Comparison of ENCODE assay signal across 14 cellular contexts in the genomic region with DNA sequence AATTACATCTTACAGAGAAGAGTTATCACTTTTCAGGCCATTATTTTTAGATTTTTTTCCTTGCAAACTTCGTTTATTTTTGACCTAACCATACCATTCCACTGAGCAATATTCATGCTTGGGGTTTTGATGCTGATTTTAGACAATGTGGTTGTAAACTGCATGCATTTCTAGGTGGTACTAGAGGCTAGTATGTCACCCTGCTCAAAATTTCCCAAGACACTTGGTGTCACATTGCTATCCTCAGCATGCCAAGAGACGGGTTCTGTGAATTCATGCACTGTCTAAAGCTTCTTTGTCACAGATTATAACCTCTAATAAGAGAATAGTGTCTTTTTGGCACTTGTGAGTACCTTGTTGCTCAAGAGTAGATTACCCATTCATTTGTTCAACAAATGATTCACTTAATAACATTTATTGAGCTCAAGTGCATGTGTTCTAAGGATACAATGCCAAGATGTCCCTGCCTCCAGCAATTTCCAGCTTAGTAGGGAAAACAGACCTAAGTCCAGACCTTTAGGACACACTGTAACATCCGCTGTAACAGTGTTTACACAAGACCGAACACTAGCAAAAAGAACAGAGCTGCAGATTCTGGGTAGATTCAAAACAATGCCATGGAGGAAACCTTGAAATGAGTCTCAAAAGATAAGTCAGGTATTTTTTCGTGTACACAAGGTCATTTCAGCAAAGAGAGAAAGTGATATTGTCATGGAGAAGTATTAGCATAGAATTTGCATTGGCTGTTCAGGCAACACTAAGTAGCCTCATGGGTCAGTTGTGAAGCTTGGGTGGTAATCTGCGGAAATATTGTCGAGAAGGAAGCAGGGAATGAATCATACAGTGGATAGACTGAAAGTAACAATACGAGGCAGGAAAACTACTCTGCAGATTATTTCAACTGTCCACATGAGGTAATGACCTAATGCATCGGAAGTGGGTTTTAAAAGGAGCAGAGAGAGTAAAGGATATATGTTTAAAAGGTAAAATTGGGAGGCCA.
DNase-seq lines count a peak whose midpoint lies in the region; ATAC-seq and TF ChIP-seq lines count a peak whose summit lies in the region.
"Had no signal": no experiment of that assay in that cellular context is flagged by ENCODE, and none has a peak within 500 bp of the region (broad histone marks: within the 10 kb centered on the region; RNA-seq: fewer than 3 reads in every experiment).

No MANE protein-coding gene starts in this region.

- intact Hi-C loops in prostate gland (cut with DNase I), result no loop called here

- peak; percentile 30 for DNase-seq in AG08396 (ENCODE audit: low spot score)
- DNase-seq in MV-4-11 (lab: John Stamatoyannopoulos, UW), result peak; percentile 43
- DNase-seq in epithelial cell of esophagus (ENCODE audit: low read depth), result peak; percentile 65
- peak; percentile 47 for DNase-seq in prostate gland (ENCODE audit: low spot score)
- no peak for DNase-seq in midbrain (lab: John Stamatoyannopoulos, UW)
- no peak for DNase-seq in H4 (ENCODE audit: low spot score)
- DNase-seq in SKM-1 (lab: John Stamatoyannopoulos, UW; ENCODE audit: unreplicated experiment), result no peak
- DNase-seq: DMS79, hypothalamus, NCI-H2227 treated with DMSO at 0.1 percent for 48 hours had no signal

- H3K27ac ChIP-seq in prostate gland, result no peak overlapping the region
- H3K27ac ChIP-seq: neutrophil had no signal

- H3K36me3 ChIP-seq in prostate gland, result no peaks in the 10 kb centered on the region
- H3K36me3 ChIP-seq: neutrophil had no signal

- no peak for TF ChIP-seq POLR2A in prostate gland (IDR thresholded peaks at IDR 0.05)

- no peak overlapping the region for H3K4me3 ChIP-seq in epithelial cell of esophagus (ENCODE audit: low read length)
- H3K4me3 ChIP-seq in prostate gland, result no peak overlapping the region
- H3K4me3 ChIP-seq: GM23338 had no signal

- no peak for ATAC-seq in HG02588 (IDR thresholded peaks at IDR 0.05; ENCODE audit: unreplicated experiment)
- ATAC-seq: activated T-helper 17 cell treated with anti-CD3 and anti-CD28 coated beads, Interleukin-2, amount 50 U/mL, for 72 hours; GM23338 had no signal

- H3K9me3 ChIP-seq in prostate gland, result no peaks in the 10 kb centered on the region
- H3K9me3 ChIP-seq: neutrophil had no signal

- TF ChIP-seq CTCF in epithelial cell of esophagus (IDR thresholded peaks at IDR 0.05; ENCODE audit: insufficient read depth, low read depth, low read length, missing control alignments) (no peak), prostate gland (IDR thresholded peaks at IDR 0.05) (no peak)

- no peaks in the 10 kb centered on the region for H3K27me3 ChIP-seq in prostate gland (replicated peaks; ENCODE audit: insufficient read depth)
- H3K27me3 ChIP-seq: neutrophil had no signal

- 35% methylated on average over 9 of the region's 9 CpGs for WGBS in prostate gland

- H3K4me1 ChIP-seq in prostate gland (replicated peaks), result peaks cover 13% of the 10 kb centered on the region

Comparison
In these comparisons a context has a peak if more than half of its experiments do, and no peak if none do; other contexts are left out.
1. DNase-seq: peak in AG08396 (single experiment), MV-4-11 (single experiment), epithelial cell of esophagus (single experiment) and prostate gland (single experiment); none in midbrain (single experiment), H4 (single experiment) and SKM-1 (single experiment).